ENCODE assay signal across 35 cellular contexts in the genomic region with DNA sequence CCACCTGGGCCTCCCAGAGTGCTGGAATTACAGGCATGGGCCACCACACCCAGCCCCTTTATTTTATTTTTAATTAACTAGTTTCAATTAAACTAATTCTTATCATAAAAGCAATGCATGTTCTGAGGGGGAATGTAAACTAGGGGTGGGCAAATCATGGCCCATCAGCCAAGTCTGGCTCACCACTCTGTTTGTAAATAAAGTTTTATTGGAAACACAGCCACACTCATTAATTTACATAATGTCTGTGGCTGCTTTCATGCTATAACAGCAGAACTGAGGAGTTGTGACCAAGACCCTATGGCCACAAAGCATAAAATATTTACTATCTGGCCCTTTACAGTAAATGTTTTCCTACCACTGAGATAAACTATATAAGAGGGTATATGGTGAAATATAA.
"Had no signal": no experiment of that assay in that cellular context is flagged by ENCODE, and none has a peak within 500 bp of the region (broad histone marks: within the 10 kb centered on the region; RNA-seq: fewer than 3 reads in every experiment).

No MANE protein-coding gene starts in this region.

- DNase-seq: Kasumi-1, MG63, MM.1S, MV-4-11, NCI-H1048, NCI-H1092, NCI-H1092 treated with DMSO at 0.1 percent for 48 hours, NCI-H1105, NCI-H1105 treated with DMSO at 0.1 percent for 48 hours, NCI-H1417, NCI-H1417 treated with DMSO at 0.1 percent for 48 hours, NCI-H1436, NCI-H1436 treated with DMSO at 0.1 percent for 48 hours, NCI-H146, NCI-H1694, NCI-H1694 treated with DMSO at 0.1 percent for 48 hours, NCI-H187, NCI-H187 treated with DMSO at 0.1 percent for 48 hours, NCI-H1930, NCI-H2029, NCI-H2029 treated with DMSO at 0.1 percent for 48 hours, NCI-H2081, NCI-H2081 treated with DMSO at 0.1 percent for 48 hours, NCI-H2107, NCI-H2171, NCI-H2171 treated with DMSO at 0.1 percent for 48 hours, NCI-H2227 treated with DMSO at 0.1 percent for 48 hours, NCI-H226, NCI-H345, NCI-H446, NCI-H446 treated with DMSO at 0.1 percent for 48 hours, NCI-H510A, NCI-H510A treated with DMSO at 0.1 percent for 48 hours, NCI-H524, NCI-H524 treated with DMSO at 0.1 percent for 48 hours had no signal

- H3K4me3 ChIP-seq: MG63 had no signal

- H3K27me3 ChIP-seq: MG63 had no signal

- H3K9me3 ChIP-seq: MG63 had no signal
